ENCODE assay signal across 29 cellular contexts in the genomic region with DNA sequence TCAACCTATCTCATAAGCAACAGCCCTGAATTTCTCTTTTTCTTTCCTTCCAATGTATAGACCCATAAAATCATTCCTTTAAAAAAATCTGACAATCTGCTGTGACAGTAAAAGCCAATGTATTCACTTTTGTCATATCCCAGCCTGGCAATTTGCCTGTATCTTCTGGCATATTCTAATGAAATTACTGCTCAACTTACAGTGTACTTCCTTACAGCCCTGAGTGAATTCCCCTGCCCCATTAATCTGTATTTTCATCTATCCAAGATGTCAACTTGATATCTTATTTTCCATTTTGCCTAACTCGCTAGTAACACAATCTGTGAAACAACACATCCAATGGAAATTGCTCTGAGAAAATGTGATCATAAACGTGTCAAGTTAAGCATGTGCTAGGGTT. TPM values are rescaled to one million over a fixed set of nuclear protein-coding genes. Genes with fewer than 3 reads are reported as not detected.
"Had no signal": no experiment of that assay in that cellular context is flagged by ENCODE, and none has a peak within 500 bp of the region (broad histone marks: within the 10 kb centered on the region; RNA-seq: fewer than 3 reads in every experiment).

No MANE protein-coding gene starts in this region.

- H3K9me3 Mint-ChIP-seq: activated CD4-positive, alpha-beta memory T cell treated with anti-CD3 and anti-CD28 coated beads, Interleukin-2, amount 10 ng/mL, durations not matched to agents 7 days and 5 days; activated CD4-positive, alpha-beta T cell treated with anti-CD3 and anti-CD28 coated beads, Interleukin-2, amount 10 ng/mL, durations not matched to agents 24 days and 14 days; activated T-cell treated with anti-CD3 and anti-CD28 coated beads, Interleukin-2, amount 50 U/mL, for 24 hours; activated T-cell treated with anti-CD3 and anti-CD28 coated beads, Interleukin-2, amount 50 U/mL, for 72 hours had no signal

- H2AFZ ChIP-seq: hepatocyte had no signal

- H3K79me2 ChIP-seq: hepatocyte had no signal

- ATAC-seq: activated CD4-positive, alpha-beta T cell treated with anti-CD3 and anti-CD28 coated beads for 36 hours; activated T-cell treated with anti-CD3 and anti-CD28 coated beads, Interleukin-2, amount 50 U/mL, for 72 hours; esophagus mucosa; foreskin keratinocyte; gastrocnemius medialis; heart right ventricle had no signal

- H3K4me1 ChIP-seq: colonic mucosa, gastrocnemius medialis had no signal

- DNase-seq: activated CD4-positive, alpha-beta memory T cell treated with anti-CD3 and anti-CD28 coated beads, Interleukin-2, amount 10 ng/mL, durations not matched to agents 7 days and 5 days; activated CD4-positive, alpha-beta T cell treated with anti-CD3 and anti-CD28 coated beads for 36 hours; activated CD4-positive, alpha-beta T cell treated with anti-CD3 and anti-CD28 coated beads, Interleukin-2, amount 10 ng/mL, durations not matched to agents 24 days and 14 days; activated CD4-positive, CD25-positive, alpha-beta regulatory T cell; activated CD4-positive, CD25-positive, alpha-beta regulatory T cell treated with anti-CD3 and anti-CD28 coated beads, Interleukin-2, amount 50 U/mL, for 72 hours; activated CD8-positive, alpha-beta memory T cell treated with anti-CD3 and anti-CD28 coated beads, Interleukin-2, amount 50 U/mL, for 48 hours; activated effector memory CD4-positive, alpha-beta T cell treated with Interleukin-2 at 50 U/mL for 16 hours; activated gamma-delta T cell treated with Interleukin-2 at 50 U/mL for 16 hours; activated naive CD4-positive, alpha-beta T cell treated with anti-CD3 and anti-CD28 coated beads, Interleukin-2, amount 50 U/mL, for 16 hours; activated naive CD4-positive, alpha-beta T cell treated with Interleukin-2 at 50 U/mL for 16 hours; activated T-cell treated with anti-CD3 and anti-CD28 coated beads for 4 hours; activated T-cell treated with anti-CD3 and anti-CD28 coated beads, Interleukin-2, amount 50 U/mL, for 24 hours; activated T-cell treated with anti-CD3 and anti-CD28 coated beads, Interleukin-2, amount 50 U/mL, for 72 hours; amniotic stem cell; anterior cingulate cortex; brain microvascular endothelial cell; caudate nucleus; cerebellar nuclear complex; colonic mucosa; effector CD8-positive, alpha-beta T cell; foreskin keratinocyte; gastrocnemius medialis; heart right ventricle; T-helper 1 cell; T-helper 2 cell had no signal

- FAIRE-seq: astrocyte had no signal

- H3K27me3 Mint-ChIP-seq: activated CD4-positive, alpha-beta T cell treated with anti-CD3 and anti-CD28 coated beads for 36 hours; activated naive CD8-positive, alpha-beta T cell had no signal

- H3K4me2 ChIP-seq: hepatocyte had no signal

- H3K27ac Mint-ChIP-seq: activated CD4-positive, alpha-beta memory T cell treated with anti-CD3 and anti-CD28 coated beads, Interleukin-2, amount 10 ng/mL, durations not matched to agents 7 days and 5 days; activated CD4-positive, alpha-beta T cell treated with anti-CD3 and anti-CD28 coated beads for 36 hours; activated CD4-positive, alpha-beta T cell treated with anti-CD3 and anti-CD28 coated beads, Interleukin-2, amount 10 ng/mL, durations not matched to agents 24 days and 14 days; activated naive CD8-positive, alpha-beta T cell; activated T-cell treated with anti-CD3 and anti-CD28 coated beads, Interleukin-2, amount 50 U/mL, for 24 hours; activated T-cell treated with anti-CD3 and anti-CD28 coated beads, Interleukin-2, amount 50 U/mL, for 72 hours had no signal

- H3K4me3 ChIP-seq: colonic mucosa, gastrocnemius medialis, heart right ventricle, hepatocyte had no signal

- H3K4me3 Mint-ChIP-seq: activated CD4-positive, alpha-beta memory T cell treated with anti-CD3 and anti-CD28 coated beads, Interleukin-2, amount 10 ng/mL, durations not matched to agents 7 days and 5 days; activated CD4-positive, alpha-beta T cell treated with anti-CD3 and anti-CD28 coated beads for 36 hours; activated CD4-positive, alpha-beta T cell treated with anti-CD3 and anti-CD28 coated beads, Interleukin-2, amount 10 ng/mL, durations not matched to agents 24 days and 14 days; activated naive CD8-positive, alpha-beta T cell; activated T-cell treated with anti-CD3 and anti-CD28 coated beads, Interleukin-2, amount 50 U/mL, for 24 hours; activated T-cell treated with anti-CD3 and anti-CD28 coated beads, Interleukin-2, amount 50 U/mL, for 72 hours had no signal

- H3K9me3 ChIP-seq: colonic mucosa, gastrocnemius medialis, heart right ventricle had no signal

- H3K27me3 ChIP-seq: brain microvascular endothelial cell, colonic mucosa, foreskin keratinocyte, gastrocnemius medialis, heart right ventricle, hepatocyte had no signal

- H3K36me3 ChIP-seq: brain microvascular endothelial cell, colonic mucosa, gastrocnemius medialis, heart right ventricle had no signal

- H3K27ac ChIP-seq: brain microvascular endothelial cell, colonic mucosa, foreskin keratinocyte, gastrocnemius medialis, heart right ventricle, hepatocyte had no signal

RNA-seq across cellular contexts. Expression of a gene that starts 18.0 kb away (rescaled TPM):
- total RNA-seq: activated CD4-positive, alpha-beta memory T cell treated with anti-CD3 and anti-CD28 coated beads, Interleukin-2, amount 10 ng/mL, durations not matched to agents 7 days and 5 days; activated CD4-positive, alpha-beta T cell treated with anti-CD3 and anti-CD28 coated beads, Interleukin-2, amount 10 ng/mL, durations not matched to agents 24 days and 14 days had no signal
